ENCODE assay signal across 24 cellular contexts in the genomic region with DNA sequence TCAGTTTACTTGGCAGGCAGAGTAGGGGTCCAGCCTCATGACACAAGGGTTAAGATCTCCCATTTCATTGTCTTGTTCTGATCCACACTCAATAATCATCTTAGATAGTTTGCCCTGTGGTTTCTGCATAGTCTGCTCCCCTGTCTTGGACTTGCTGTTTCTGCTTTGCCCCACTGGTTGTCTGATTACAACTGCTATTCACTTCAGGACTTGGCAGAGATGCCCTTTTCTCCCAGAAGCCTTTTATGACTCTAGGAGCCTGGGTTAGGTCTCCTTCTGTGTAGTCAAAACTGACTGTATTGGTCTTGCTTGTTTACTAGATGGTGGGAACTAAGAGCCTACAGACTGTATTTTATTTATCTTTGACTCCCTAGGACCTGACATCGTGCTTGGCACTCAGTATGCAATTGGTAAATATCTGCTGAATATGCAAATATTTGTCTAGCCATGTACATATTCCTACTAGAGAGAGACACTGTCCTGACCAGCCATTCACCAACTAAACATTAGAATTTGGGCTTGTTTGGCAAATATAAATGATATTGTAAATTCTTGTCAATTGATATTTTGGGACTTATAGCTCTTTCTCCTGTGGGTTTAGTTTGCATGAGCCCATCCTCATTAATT.
A peak's percentile ranks its signal among the peaks of the same experiment; 100 is the strongest.
DNase-seq lines count a peak whose midpoint lies in the region; ATAC-seq and TF ChIP-seq lines count a peak whose summit lies in the region.
"Had no signal": no experiment of that assay in that cellular context is flagged by ENCODE, and none has a peak within 500 bp of the region (broad histone marks: within the 10 kb centered on the region; RNA-seq: fewer than 3 reads in every experiment).

No MANE protein-coding gene starts in this region.

- H3K9me3 ChIP-seq in IMR-90 (ENCODE audit: control insufficient read depth, insufficient read depth, low read length): no peaks in the 10 kb centered on the region; the same call in 1 of the 2 replicates
- H3K9me3 ChIP-seq in esophagus muscularis mucosa: no peaks in the 10 kb centered on the region
- H3K9me3 ChIP-seq in neuronal stem cell (replicated peaks in 1 of 2; ENCODE audit: control insufficient read depth in 2 of 2, insufficient read depth in 1 of 2, low read depth in 1 of 2, low read length in 2 of 2): no peaks in the 10 kb centered on the region
- H3K9me3 ChIP-seq: SJCRH30 had no signal

- H3K4me3 ChIP-seq in IMR-90 (ENCODE audit: insufficient read depth, low read depth, low read length) (no peak overlapping the region), esophagus muscularis mucosa (no peak overlapping the region), neuronal stem cell (ENCODE audit: low read length in 2 of 2) (no peak overlapping the region)
- H3K4me3 ChIP-seq: PC-9, SJCRH30 had no signal

- peaks cover 4% of the 10 kb centered on the region for H3K4me1 Mint-ChIP-seq in nephron progenitor cell

- H2BK5ac ChIP-seq in IMR-90 (ENCODE audit: low read depth, low read length, poor library complexity, severe bottlenecking): no peak overlapping the region
- H2BK5ac ChIP-seq in neuronal stem cell (ENCODE audit: low read length): no peak overlapping the region

- H3K36me3 Mint-ChIP-seq in nephron progenitor cell (ENCODE audit: low read depth): no peaks in the 10 kb centered on the region

- no peak overlapping the region for H3K23ac ChIP-seq in IMR-90 (ENCODE audit: low read depth, low read length)
- H3K23ac ChIP-seq in neuronal stem cell (ENCODE audit: low read depth, low read length, poor library complexity): no peak overlapping the region

- H3K18ac ChIP-seq in IMR-90 (ENCODE audit: low read depth, low read length) (no peak overlapping the region), neuronal stem cell (ENCODE audit: low read length) (no peak overlapping the region)

- H3K79me1 ChIP-seq in IMR-90 (ENCODE audit: low read depth in 1 of 2, low read length in 2 of 2): no peaks in the 10 kb centered on the region
- H3K79me1 ChIP-seq in neuronal stem cell (ENCODE audit: low read depth, low read length): no peaks in the 10 kb centered on the region

- no peaks in the 10 kb centered on the region for H3K4me1 ChIP-seq in IMR-90 (ENCODE audit: control insufficient read depth, insufficient read depth, low read length)
- peaks cover 26 to 61% (median 47%) of the 10 kb centered on the region in 4 donors for H3K4me1 ChIP-seq in esophagus muscularis mucosa
- no peaks in the 10 kb centered on the region for H3K4me1 ChIP-seq in neuronal stem cell (ENCODE audit: control insufficient read depth in 2 of 2, insufficient read depth in 1 of 2, low read depth in 1 of 2, low read length in 2 of 2)
- H3K4me1 ChIP-seq: SJCRH30 had no signal

- no peaks in the 10 kb centered on the region for H3K27me3 Mint-ChIP-seq in nephron progenitor cell (ENCODE audit: low read depth, poor library complexity)

- POLR2A ChIA-PET in IMR-90 (lab: Charles Lee; ENCODE audit: unreplicated experiment): no interaction called here

- no peak overlapping the region for H2BK15ac ChIP-seq in IMR-90 (ENCODE audit: low read depth, low read length)
- H2BK15ac ChIP-seq in neuronal stem cell (ENCODE audit: low read length): no peak overlapping the region

- H3K9ac ChIP-seq in IMR-90 (ENCODE audit: low read depth, low read length) (no peak overlapping the region), neuronal stem cell (ENCODE audit: low read depth, low read length, poor library complexity) (no peak overlapping the region)
- H3K9ac ChIP-seq: KMS-11 had no signal

- H4K5ac ChIP-seq in IMR-90 (ENCODE audit: low read depth, low read length): no peak overlapping the region

- TF ChIP-seq POLR2A in IMR-90 (IDR thresholded peaks at IDR 0.05; ENCODE audit: low read depth, low read length) (no peak), esophagus muscularis mucosa (IDR thresholded peaks at IDR 0.05; ENCODE audit: low read depth) (no peak)

- H3K27ac Mint-ChIP-seq in nephron progenitor cell: peak overlapping the region; percentile 8

- TF ChIP-seq CTCF in IMR-90 (conservative IDR thresholded peaks at IDR 0.05; ENCODE audit: low read depth, low read length) (no peak), esophagus muscularis mucosa (IDR thresholded peaks at IDR 0.05) (no peak), nephron progenitor cell (IDR thresholded peaks at IDR 0.05) (no peak), GM20000 (IDR thresholded peaks at IDR 0.05; ENCODE audit: extremely low read depth, missing control alignments) (no peak), GM13977 (IDR thresholded peaks at IDR 0.05; ENCODE audit: extremely low read depth, insufficient read depth, missing control alignments) (no peak)

- dilution Hi-C loops in IMR-90 (cut with HindIII; ENCODE audit: low sequenced_read_pairs, unreplicated experiment): no loop called here

- H3K27me3 ChIP-seq in IMR-90 (ENCODE audit: control insufficient read depth, insufficient read depth, low read length) (no peaks in the 10 kb centered on the region), esophagus muscularis mucosa (no peaks in the 10 kb centered on the region), neuronal stem cell (ENCODE audit: control insufficient read depth in 3 of 3, insufficient read depth in 3 of 3, low read depth in 1 of 3, low read length in 3 of 3) (no peaks in the 10 kb centered on the region)
- H3K27me3 ChIP-seq: SJCRH30 had no signal

- ATAC-seq in IMR-90 (ENCODE audit: low read depth): no peak
- ATAC-seq: Right ventricle myocardium inferior, SK-N-SH treated with all-trans-retinoic acid at 6 μM for 48 hours had no signal

- H3K14ac ChIP-seq in IMR-90 (replicated peaks; ENCODE audit: low read depth, low read length) (no peak overlapping the region), neuronal stem cell (ENCODE audit: low read length) (no peak overlapping the region)

- no peak overlapping the region for H3K4ac ChIP-seq in IMR-90 (ENCODE audit: low read depth, low read length)
- H3K4ac ChIP-seq in neuronal stem cell (ENCODE audit: low read length): no peak overlapping the region

- H3K27ac ChIP-seq in IMR-90 (ENCODE audit: insufficient read depth, low read length) (no peak overlapping the region), esophagus muscularis mucosa (replicated peaks in 1 of 4) (peak overlapping the region in 3 of 4 donors; percentile 61 to 71 (median 65)), neuronal stem cell (replicated peaks; ENCODE audit: low read length) (no peak overlapping the region)
- H3K27ac ChIP-seq: 22Rv1, KMS-11, PC-9, SJCRH30 had no signal

- CTCF ChIA-PET in IMR-90 (lab: Yijun Ruan, JAX): no interaction called here

- H3K9me1 ChIP-seq in IMR-90 (ENCODE audit: insufficient read depth, low read length): no peaks in the 10 kb centered on the region

- H3K4me3 Mint-ChIP-seq in nephron progenitor cell: no peak overlapping the region

- H3K36me3 ChIP-seq in IMR-90 (ENCODE audit: control insufficient read depth, insufficient read depth, low read length) (no peaks in the 10 kb centered on the region), esophagus muscularis mucosa (no peaks in the 10 kb centered on the region), neuronal stem cell (replicated peaks in 1 of 2; ENCODE audit: control insufficient read depth in 2 of 2, insufficient read depth in 2 of 2, low read length in 2 of 2) (no peaks in the 10 kb centered on the region)
- H3K36me3 ChIP-seq: SJCRH30 had no signal

- H3K4me2 ChIP-seq in IMR-90 (ENCODE audit: low read depth, low read length) (no peak overlapping the region), neuronal stem cell (ENCODE audit: insufficient read depth, low read length, poor library complexity, severe bottlenecking) (no peak overlapping the region)
- H3K4me2 ChIP-seq: KMS-11, PC-9 had no signal

- peak; percentile 2 for DNase-seq in NCI-H2029 (lab: John Stamatoyannopoulos, UW)
- no peak for DNase-seq in NCI-H2029 treated with DMSO at 0.1 percent for 48 hours (lab: John Stamatoyannopoulos, UW)
- DNase-seq in IMR-90: no peak
- DNase-seq in esophagus muscularis mucosa (ENCODE audit: extremely low spot score): no peak
- DNase-seq in nephron progenitor cell: no peak
- no peak for DNase-seq in neuronal stem cell (ENCODE audit: low spot score)
- DNase-seq in GM20000 (ENCODE audit: low spot score): no peak
- no peak for DNase-seq in GM13977 (ENCODE audit: low spot score)
- DNase-seq: ACHN; NCI-H1048; NCI-H1417; NCI-H1694; NCI-H2081 treated with DMSO at 0.1 percent for 48 hours; NCI-H2171; NCI-H226; NCI-H510A treated with DMSO at 0.1 percent for 48 hours; NCI-H748 treated with DMSO at 0.1 percent for 48 hours; NK-92 treated with Interleukin-12 subunit alpha and Interleukin-12 subunit beta, amount 100 ng/mL, for 24 hours; PC-9; SJCRH30 had no signal

- H2BK20ac ChIP-seq in IMR-90 (ENCODE audit: low read depth, low read length): no peak overlapping the region

- no peak overlapping the region for H4K91ac ChIP-seq in IMR-90 (ENCODE audit: insufficient read depth, low read depth, low read length)
- no peak overlapping the region for H4K91ac ChIP-seq in neuronal stem cell (ENCODE audit: low read depth, low read length, poor library complexity)

- no peaks in the 10 kb centered on the region for H3K9me3 Mint-ChIP-seq in nephron progenitor cell

- in situ Hi-C loops in IMR-90 (cut with MboI; ENCODE audit: low sequenced_read_pairs) (no loop called here), GM13977 (cut with MboI; ENCODE audit: low pct_unique_long_range_greater_than_20kb, low sequenced_read_pairs, unreplicated experiment) (no loop called here)

- no peak overlapping the region for H2AK5ac ChIP-seq in IMR-90 (ENCODE audit: low read depth, low read length)
- no peak overlapping the region for H2AK5ac ChIP-seq in neuronal stem cell (ENCODE audit: low read depth, low read length)

- H2AK9ac ChIP-seq in IMR-90 (replicated peaks; ENCODE audit: low read depth, low read length, poor library complexity): no peak overlapping the region

- no TSS peak for BruUV-seq in IMR-90 (replicated peaks; lab: Mats Ljungman, UMichigan)

- H2AFZ ChIP-seq in IMR-90 (replicated peaks; ENCODE audit: low read length, poor library complexity): no peak overlapping the region
- no peak overlapping the region for H2AFZ ChIP-seq in neuronal stem cell (ENCODE audit: low read length)
- H2AFZ ChIP-seq: PC-9 had no signal

- TF ChIP-seq EP300 in esophagus muscularis mucosa (IDR thresholded peaks at IDR 0.05): no peak

- intact Hi-C loops in IMR-90 (cut with micrococcal nuclease) (no loop called here), esophagus muscularis mucosa (cut with DNase I) (no loop called here)

- TF ChIP-seq RAD21 in IMR-90 (IDR thresholded peaks at IDR 0.05; ENCODE audit: low read length): no peak

- WGBS in IMR-90 (ENCODE audit: extremely low coverage in 2 of 2, insufficient read length in 1 of 2), 2 experiments: no CpG with 5 or more reads among the region's 1 CpG
- 73% methylated on average over 1 of the region's 1 CpG for WGBS in esophagus muscularis mucosa
- no CpG with 5 or more reads among the region's 1 CpG for WGBS in neuronal stem cell (ENCODE audit: extremely low coverage in 2 of 2, insufficient read length in 2 of 2, insufficient replicate concordance in 1 of 2), 2 donors

- H4K8ac ChIP-seq in IMR-90 (ENCODE audit: low read depth in 2 of 2, low read length in 2 of 2) (no peak overlapping the region), neuronal stem cell (ENCODE audit: low read depth, low read length) (no peak overlapping the region)

- no peak overlapping the region for H2BK120ac ChIP-seq in IMR-90 (ENCODE audit: low read depth, low read length)
- H2BK120ac ChIP-seq in neuronal stem cell (ENCODE audit: low read depth, low read length): no peak overlapping the region

- no peak overlapping the region for H2BK12ac ChIP-seq in neuronal stem cell (ENCODE audit: low read length)

- no peaks in the 10 kb centered on the region for H4K20me1 ChIP-seq in IMR-90 (ENCODE audit: insufficient read depth, low read length)

- no peak overlapping the region for H3K56ac ChIP-seq in IMR-90 (ENCODE audit: extremely low read depth, insufficient read depth, low read length)

Comparison
In these comparisons a context has a peak if more than half of its experiments do, and no peak if none do; other contexts are left out.
1. H3K27ac ChIP-seq: peak in esophagus muscularis mucosa (3 of 4); none in IMR-90 (single experiment) and neuronal stem cell (single experiment).